In genomic region chr12:11807453-11807852, GRCh38 we compare ENCODE assay signal across 13 cellular contexts.
DNase-seq lines count a peak whose midpoint lies in the region; ATAC-seq and TF ChIP-seq lines count a peak whose summit lies in the region.
"Had no signal": no experiment of that assay in that cellular context is flagged by ENCODE, and none has a peak within 500 bp of the region (broad histone marks: within the 10 kb centered on the region; RNA-seq: fewer than 3 reads in every experiment).

No MANE protein-coding gene starts in this region.

- TF ChIP-seq POLR2A in GM18505 (IDR thresholded peaks at IDR 0.05; ENCODE audit: borderline replicate concordance, extremely low read depth, insufficient read depth, insufficient read length): no peak

- ATAC-seq in GM18505 (IDR thresholded peaks at IDR 0.05; ENCODE audit: unreplicated experiment) (no peak), HG03378 (IDR thresholded peaks at IDR 0.05; ENCODE audit: unreplicated experiment) (no peak)
- ATAC-seq: left cardiac atrium had no signal

- DNase-seq in DMS79 treated with DMSO at 0.1 percent for 48 hours (lab: John Stamatoyannopoulos, UW): peak; percentile 73
- DNase-seq in NCI-H1417 (lab: John Stamatoyannopoulos, UW): peak; percentile 52 to 93 (median 68)
- DNase-seq in NCI-H510A (lab: John Stamatoyannopoulos, UW): peak; percentile 77
- peak; percentile 32 for DNase-seq in germinal center (ENCODE audit: low spot score)
- no peak for DNase-seq in Ammon's horn (ENCODE audit: low spot score)
- no peak for DNase-seq in anterior cingulate cortex (lab: John Stamatoyannopoulos, UW)
- DNase-seq: activated CD4-positive, alpha-beta T cell treated with anti-CD3 and anti-CD28 coated beads, Interleukin-2, amount 50 U/mL, for 48 hours; amygdala; left cardiac atrium; SJCRH30; small intestine had no signal

Comparison
In these comparisons a context has a peak if more than half of its experiments do, and no peak if none do; other contexts are left out.
1. DNase-seq: peak in DMS79 treated with DMSO at 0.1 percent for 48 hours (single experiment), NCI-H1417 (3 of 3), NCI-H510A (single experiment) and germinal center (single experiment); none in Ammon's horn (single experiment) and anterior cingulate cortex (0 of 58).